ENCODE assay signal across 16 cellular contexts in genomic region chr2:207901401-207901800, GRCh38.
DNase-seq lines count a peak whose midpoint lies in the region; ATAC-seq, FAIRE-seq and TF ChIP-seq lines count a peak whose summit lies in the region.
"Had no signal": no experiment of that assay in that cellular context is flagged by ENCODE, and none has a peak within 500 bp of the region (broad histone marks: within the 10 kb centered on the region; RNA-seq: fewer than 3 reads in every experiment).

No MANE protein-coding gene starts in this region.

- TF ChIP-seq CTCF in left lung (IDR thresholded peaks at IDR 0.05), result no peak
- TF ChIP-seq CTCF in thyroid gland (IDR thresholded peaks at IDR 0.05), result no peak

- ATAC-seq in left lung (peak; percentile 61), GM21619 (IDR thresholded peaks at IDR 0.05; ENCODE audit: unreplicated experiment) (no peak)

- H3K4me3 ChIP-seq in left lung (no peak overlapping the region), thyroid gland (replicated peaks in 1 of 3) (no peak overlapping the region)
- H3K4me3 ChIP-seq in effector memory CD4-positive, alpha-beta T cell (ENCODE audit: insufficient read depth, low read depth, low read length, poor library complexity, severe bottlenecking), result no peak overlapping the region
- H3K4me3 ChIP-seq: SJCRH30 had no signal

- H3K27me3 ChIP-seq in left lung, result no peaks in the 10 kb centered on the region
- no peaks in the 10 kb centered on the region for H3K27me3 ChIP-seq in thyroid gland
- H3K27me3 ChIP-seq in effector memory CD4-positive, alpha-beta T cell (replicated peaks; ENCODE audit: control insufficient read depth, insufficient read depth, low read length, poor library complexity, severe bottlenecking), result no peaks in the 10 kb centered on the region
- H3K27me3 ChIP-seq: BE2C, SJCRH30 had no signal

- intact Hi-C loops in left lung (cut with DNase I), result no loop called here
- intact Hi-C loops in thyroid gland (cut with DNase I), result no loop called here

- no peak for FAIRE-seq in HTR-8/SVneo (lab: Jason Lieb, UNC)

- no peak overlapping the region for H3K27ac ChIP-seq in left lung
- peak overlapping the region in 1 of 3 donors; percentile 67 for H3K27ac ChIP-seq in thyroid gland
- no peak overlapping the region for H3K27ac ChIP-seq in effector memory CD4-positive, alpha-beta T cell (ENCODE audit: insufficient read depth, low read length, poor library complexity, severe bottlenecking)
- H3K27ac ChIP-seq: SJCRH30 had no signal

- H3K36me3 ChIP-seq in left lung (peaks cover 0 to 16% of the 10 kb centered on the region in 2 donors), thyroid gland (no peaks in the 10 kb centered on the region)
- H3K36me3 ChIP-seq in effector memory CD4-positive, alpha-beta T cell (ENCODE audit: control insufficient read depth, insufficient read depth, low read length), result no peaks in the 10 kb centered on the region
- H3K36me3 ChIP-seq: BE2C, SJCRH30 had no signal

- no peaks in the 10 kb centered on the region for H3K9me3 ChIP-seq in left lung
- no peaks in the 10 kb centered on the region for H3K9me3 ChIP-seq in thyroid gland
- H3K9me3 ChIP-seq in effector memory CD4-positive, alpha-beta T cell (ENCODE audit: control insufficient read depth, low read length), result no peaks in the 10 kb centered on the region
- H3K9me3 ChIP-seq: BE2C, SJCRH30 had no signal

- WGBS in thyroid gland, 2 donors, result 39 to 80% methylated on average over 4 of the region's 4 CpGs

- peak; percentile 69 to 88 (median 70) for DNase-seq in NCI-H1417 (lab: John Stamatoyannopoulos, UW)
- peak; percentile 38 for DNase-seq in NCI-H2227 treated with DMSO at 0.1 percent for 48 hours (lab: John Stamatoyannopoulos, UW)
- peak in 1 of 2 donors; percentile 39 for DNase-seq in left lung
- peak; percentile 61 to 63 for DNase-seq in thyroid gland
- no peak for DNase-seq in effector memory CD4-positive, alpha-beta T cell
- no peak for DNase-seq in HTR-8/SVneo (ENCODE audit: insufficient read length, low spot score)
- DNase-seq: BE2C; CD4-positive, alpha-beta memory T cell; H7; NCI-H1436; NCI-H524; OCI-M1; RPMI8226; SJCRH30; SW 1271 had no signal

- H3K4me1 ChIP-seq in left lung, result no peaks in the 10 kb centered on the region
- H3K4me1 ChIP-seq in thyroid gland, result peaks cover 19 to 24% of the 10 kb centered on the region in 2 donors
- no peaks in the 10 kb centered on the region for H3K4me1 ChIP-seq in effector memory CD4-positive, alpha-beta T cell (ENCODE audit: control insufficient read depth, insufficient read depth, low read length, poor library complexity, severe bottlenecking)
- H3K4me1 ChIP-seq: SJCRH30 had no signal

- TF ChIP-seq POLR2A in thyroid gland (IDR thresholded peaks at IDR 0.05), result no peak

Comparison
In these comparisons a context has a peak if more than half of its experiments do, and no peak if none do; other contexts are left out.
1. DNase-seq: peak in NCI-H1417 (3 of 3), NCI-H2227 treated with DMSO at 0.1 percent for 48 hours (single experiment) and thyroid gland (2 of 2); none in effector memory CD4-positive, alpha-beta T cell (0 of 3) and HTR-8/SVneo (single experiment).